In genomic region chr17:68035523-68036303, GRCh38 we compare ENCODE assay signal across 1 cellular context.
TF ChIP-seq lines count a peak whose summit lies in the region.

Gene KPNA2 (plus strand): TSS chr17:68035735. CDS start chr17:68037133, 1,398 bp downstream.

TF ChIP-seq in HepG2, 621 proteins besides CTCF, POLR2A, EP300 and RAD21 (continued from another document and continues in another):
- peak; percentile 72; the same call in 1 of the 2 replicates for TF ChIP-seq JUNB (CRISPR knock-in tag; IDR thresholded peaks at IDR 0.05; ENCODE audit: borderline replicate concordance)
- TF ChIP-seq RERE (CRISPR knock-in tag; IDR thresholded peaks at IDR 0.05; ENCODE audit: low read depth) = no peak
- peak; percentile 26; the same call in 1 of the 2 replicates for TF ChIP-seq ZNF317 (CRISPR knock-in tag; IDR thresholded peaks at IDR 0.05)
- peak; percentile 52; the same call in 1 of the 2 replicates for TF ChIP-seq THAP7 (CRISPR knock-in tag; IDR thresholded peaks at IDR 0.05)
- TF ChIP-seq ZC3H13 (CRISPR knock-in tag; IDR thresholded peaks at IDR 0.05) = peak; percentile 78; the same call in 1 of the 2 replicates
- no peak for TF ChIP-seq CBX2 (IDR thresholded peaks at IDR 0.05; ENCODE audit: low read depth, low read length)
- peak; percentile 86 for TF ChIP-seq CBX2 (CRISPR knock-in tag; IDR thresholded peaks at IDR 0.05; ENCODE audit: low read depth)
- TF ChIP-seq ZBTB44 (CRISPR knock-in tag; IDR thresholded peaks at IDR 0.05) = no peak
- TF ChIP-seq ZKSCAN5 (CRISPR knock-in tag; IDR thresholded peaks at IDR 0.05) = no peak
- peak; percentile 99 for TF ChIP-seq SAP130 (CRISPR knock-in tag; IDR thresholded peaks at IDR 0.05; ENCODE audit: low read depth)
- TF ChIP-seq MED13 (CRISPR knock-in tag; IDR thresholded peaks at IDR 0.05) = peak; percentile 88
- TF ChIP-seq RARG (CRISPR knock-in tag; IDR thresholded peaks at IDR 0.05; ENCODE audit: low read depth) = peak; percentile 87; the same call in 1 of the 2 replicates
- TF ChIP-seq GPN1 (CRISPR knock-in tag; IDR thresholded peaks at IDR 0.05; ENCODE audit: borderline replicate concordance) = peak; percentile 35; the same call in 1 of the 2 replicates
- no peak for TF ChIP-seq FUBP1 (CRISPR knock-in tag; IDR thresholded peaks at IDR 0.05; ENCODE audit: borderline replicate concordance)
- TF ChIP-seq ZNF749 (CRISPR knock-in tag; IDR thresholded peaks at IDR 0.05; ENCODE audit: borderline replicate concordance) = 0 out of 2 replicates have a peak, but pooled peaks have one; percentile 53
- TF ChIP-seq SMAD3 (CRISPR knock-in tag; IDR thresholded peaks at IDR 0.05) = peak; percentile 81
- TF ChIP-seq ZNF672 (CRISPR knock-in tag; IDR thresholded peaks at IDR 0.05) = no peak
- no peak for TF ChIP-seq ZSCAN20 (CRISPR knock-in tag; IDR thresholded peaks at IDR 0.05; ENCODE audit: borderline replicate concordance)
- no peak for TF ChIP-seq SOX6 (IDR thresholded peaks at IDR 0.05)
- TF ChIP-seq SOX6 (CRISPR knock-in tag; IDR thresholded peaks at IDR 0.05) = peak; percentile 73
- peak; percentile 88; the same call in 1 of the 2 replicates for TF ChIP-seq TBX2 (CRISPR knock-in tag; IDR thresholded peaks at IDR 0.05; ENCODE audit: borderline replicate concordance)
- no peak for TF ChIP-seq ZNF674 (CRISPR knock-in tag; IDR thresholded peaks at IDR 0.05; ENCODE audit: low read depth)
- TF ChIP-seq KDM1A (CRISPR knock-in tag; IDR thresholded peaks at IDR 0.05) = no peak
- TF ChIP-seq ZXDC (CRISPR knock-in tag; IDR thresholded peaks at IDR 0.05) = no peak; the same call in 1 of the 2 replicates
- 0 out of 2 replicates have a peak, but pooled peaks have one; percentile 16 for TF ChIP-seq ELF1 (CRISPR knock-in tag; IDR thresholded peaks at IDR 0.05)
- TF ChIP-seq ZNF670 (CRISPR knock-in tag; IDR thresholded peaks at IDR 0.05; ENCODE audit: borderline replicate concordance) = peak; percentile 64; the same call in 1 of the 2 replicates
- TF ChIP-seq ARID5B (CRISPR knock-in tag; IDR thresholded peaks at IDR 0.05) = peak; percentile 30
- TF ChIP-seq ERF (CRISPR knock-in tag; IDR thresholded peaks at IDR 0.05) = 0 out of 2 replicates have a peak, but pooled peaks have one; percentile 13
- TF ChIP-seq FOXA3 (CRISPR knock-in tag; IDR thresholded peaks at IDR 0.05) = no peak; the same call in 1 of the 2 replicates
- no peak for TF ChIP-seq SSRP1 (CRISPR knock-in tag; IDR thresholded peaks at IDR 0.05)
- TF ChIP-seq PRPF4 (IDR thresholded peaks at IDR 0.05; ENCODE audit: low read depth, low read length, poor library complexity, severe bottlenecking) = no peak
- TF ChIP-seq PLSCR1 (CRISPR knock-in tag; IDR thresholded peaks at IDR 0.05; ENCODE audit: borderline replicate concordance) = no peak
- TF ChIP-seq GLI4 (CRISPR knock-in tag; IDR thresholded peaks at IDR 0.05; ENCODE audit: borderline replicate concordance) = peak; percentile 86
- TF ChIP-seq ZNF138 (CRISPR knock-in tag; IDR thresholded peaks at IDR 0.05; ENCODE audit: low read depth) = no peak
- TF ChIP-seq ZNF329 (CRISPR knock-in tag; IDR thresholded peaks at IDR 0.05; ENCODE audit: low read depth) = no peak; the same call in none of the 2 replicates
- TF ChIP-seq FOXK2 (IDR thresholded peaks at IDR 0.05) = peak; percentile 64; the same call in 1 of the 2 replicates
- TF ChIP-seq ZNF296 (CRISPR knock-in tag; conservative IDR thresholded peaks at IDR 0.05) = no peak
- TF ChIP-seq PHF8 (CRISPR knock-in tag; IDR thresholded peaks at IDR 0.05) = peak; percentile 100
- TF ChIP-seq ZNF362 (CRISPR knock-in tag; IDR thresholded peaks at IDR 0.05; ENCODE audit: borderline replicate concordance) = peak; percentile 100
- TF ChIP-seq RBAK (CRISPR knock-in tag; IDR thresholded peaks at IDR 0.05) = no peak
- TF ChIP-seq ARNTL (CRISPR knock-in tag; IDR thresholded peaks at IDR 0.05) = peak; percentile 69
- TF ChIP-seq FOXO4 (CRISPR knock-in tag; conservative IDR thresholded peaks at IDR 0.05) = peak; percentile 95; the same call in 1 of the 2 replicates
- TF ChIP-seq NCOR1 (IDR thresholded peaks at IDR 0.05; ENCODE audit: borderline replicate concordance, low read length) = peak; percentile 53; the same call in 1 of the 2 replicates
- no peak for TF ChIP-seq XRCC5 (optimal IDR thresholded peaks at IDR 0.05; ENCODE audit: low read length)
